In genomic region chr16:26005336-26005735, GRCh38 we compare ENCODE assay signal across 1 cellular context.
TF ChIP-seq lines count a peak whose summit lies in the region.

No MANE protein-coding gene starts in this region.

TF ChIP-seq in GM23338, 12 proteins besides CTCF, POLR2A, EP300 and RAD21 (continued from another document):
- TF ChIP-seq CREB1 (CRISPR knock-in tag; IDR thresholded peaks at IDR 0.05; ENCODE audit: low read depth), result no peak
- TF ChIP-seq NANOG (IDR thresholded peaks at IDR 0.05; ENCODE audit: borderline replicate concordance), result no peak
- TF ChIP-seq POLR2AphosphoS5 (IDR thresholded peaks at IDR 0.05; ENCODE audit: low read depth), result no peak
- no peak for TF ChIP-seq EZH2phosphoT487 (IDR thresholded peaks at IDR 0.05; ENCODE audit: unreplicated experiment)
- TF ChIP-seq STAT1 (IDR thresholded peaks at IDR 0.05; ENCODE audit: unreplicated experiment), result no peak
- TF ChIP-seq, protein P1, sequence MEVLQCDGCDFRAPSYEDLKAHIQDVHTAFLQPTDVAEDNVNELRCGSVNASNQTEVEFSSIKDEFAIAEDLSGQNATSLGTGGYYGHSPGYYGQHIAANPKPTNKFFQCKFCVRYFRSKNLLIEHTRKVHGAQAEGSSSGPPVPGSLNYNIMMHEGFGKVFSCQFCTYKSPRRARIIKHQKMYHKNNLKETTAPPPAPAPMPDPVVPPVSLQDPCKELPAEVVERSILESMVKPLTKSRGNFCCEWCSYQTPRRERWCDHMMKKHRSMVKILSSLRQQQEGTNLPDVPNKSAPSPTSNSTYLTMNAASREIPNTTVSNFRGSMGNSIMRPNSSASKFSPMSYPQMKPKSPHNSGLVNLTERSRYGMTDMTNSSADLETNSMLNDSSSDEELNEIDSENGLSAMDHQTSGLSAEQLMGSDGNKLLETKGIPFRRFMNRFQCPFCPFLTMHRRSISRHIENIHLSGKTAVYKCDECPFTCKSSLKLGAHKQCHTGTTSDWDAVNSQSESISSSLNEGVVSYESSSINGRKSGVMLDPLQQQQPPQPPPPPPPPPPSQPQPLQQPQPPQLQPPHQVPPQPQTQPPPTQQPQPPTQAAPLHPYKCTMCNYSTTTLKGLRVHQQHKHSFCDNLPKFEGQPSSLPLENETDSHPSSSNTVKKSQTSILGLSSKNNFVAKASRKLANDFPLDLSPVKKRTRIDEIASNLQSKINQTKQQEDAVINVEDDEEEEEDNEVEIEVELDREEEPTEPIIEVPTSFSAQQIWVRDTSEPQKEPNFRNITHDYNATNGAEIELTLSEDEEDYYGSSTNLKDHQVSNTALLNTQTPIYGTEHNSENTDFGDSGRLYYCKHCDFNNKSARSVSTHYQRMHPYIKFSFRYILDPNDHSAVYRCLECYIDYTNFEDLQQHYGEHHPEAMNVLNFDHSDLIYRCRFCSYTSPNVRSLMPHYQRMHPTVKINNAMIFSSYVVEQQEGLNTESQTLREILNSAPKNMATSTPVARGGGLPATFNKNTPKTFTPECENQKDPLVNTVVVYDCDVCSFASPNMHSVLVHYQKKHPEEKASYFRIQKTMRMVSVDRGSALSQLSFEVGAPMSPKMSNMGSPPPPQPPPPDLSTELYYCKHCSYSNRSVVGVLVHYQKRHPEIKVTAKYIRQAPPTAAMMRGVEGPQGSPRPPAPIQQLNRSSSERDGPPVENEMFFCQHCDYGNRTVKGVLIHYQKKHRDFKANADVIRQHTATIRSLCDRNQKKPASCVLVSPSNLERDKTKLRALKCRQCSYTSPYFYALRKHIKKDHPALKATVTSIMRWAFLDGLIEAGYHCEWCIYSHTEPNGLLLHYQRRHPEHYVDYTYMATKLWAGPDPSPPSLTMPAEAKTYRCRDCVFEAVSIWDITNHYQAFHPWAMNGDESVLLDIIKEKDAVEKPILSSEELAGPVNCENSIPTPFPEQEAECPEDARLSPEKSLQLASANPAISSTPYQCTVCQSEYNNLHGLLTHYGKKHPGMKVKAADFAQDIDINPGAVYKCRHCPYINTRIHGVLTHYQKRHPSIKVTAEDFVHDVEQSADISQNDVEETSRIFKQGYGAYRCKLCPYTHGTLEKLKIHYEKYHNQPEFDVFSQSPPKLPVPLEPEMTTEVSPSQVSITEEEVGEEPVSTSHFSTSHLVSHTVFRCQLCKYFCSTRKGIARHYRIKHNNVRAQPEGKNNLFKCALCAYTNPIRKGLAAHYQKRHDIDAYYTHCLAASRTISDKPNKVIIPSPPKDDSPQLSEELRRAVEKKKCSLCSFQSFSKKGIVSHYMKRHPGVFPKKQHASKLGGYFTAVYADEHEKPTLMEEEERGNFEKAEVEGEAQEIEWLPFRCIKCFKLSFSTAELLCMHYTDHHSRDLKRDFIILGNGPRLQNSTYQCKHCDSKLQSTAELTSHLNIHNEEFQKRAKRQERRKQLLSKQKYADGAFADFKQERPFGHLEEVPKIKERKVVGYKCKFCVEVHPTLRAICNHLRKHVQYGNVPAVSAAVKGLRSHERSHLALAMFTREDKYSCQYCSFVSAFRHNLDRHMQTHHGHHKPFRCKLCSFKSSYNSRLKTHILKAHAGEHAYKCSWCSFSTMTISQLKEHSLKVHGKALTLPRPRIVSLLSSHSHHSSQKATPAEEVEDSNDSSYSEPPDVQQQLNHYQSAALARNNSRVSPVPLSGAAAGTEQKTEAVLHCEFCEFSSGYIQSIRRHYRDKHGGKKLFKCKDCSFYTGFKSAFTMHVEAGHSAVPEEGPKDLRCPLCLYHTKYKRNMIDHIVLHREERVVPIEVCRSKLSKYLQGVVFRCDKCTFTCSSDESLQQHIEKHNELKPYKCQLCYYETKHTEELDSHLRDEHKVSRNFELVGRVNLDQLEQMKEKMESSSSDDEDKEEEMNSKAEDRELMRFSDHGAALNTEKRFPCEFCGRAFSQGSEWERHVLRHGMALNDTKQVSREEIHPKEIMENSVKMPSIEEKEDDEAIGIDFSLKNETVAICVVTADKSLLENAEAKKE (CRISPR knock-in tag; IDR thresholded peaks at IDR 0.05), result no peak
- TF ChIP-seq ZNF114 (CRISPR knock-in tag; IDR thresholded peaks at IDR 0.05), result no peak
- TF ChIP-seq ZNF331 (CRISPR knock-in tag; IDR thresholded peaks at IDR 0.05; ENCODE audit: low read depth), result no peak
